Comparison of ENCODE assay signal across 8 cellular contexts in the genomic region with DNA sequence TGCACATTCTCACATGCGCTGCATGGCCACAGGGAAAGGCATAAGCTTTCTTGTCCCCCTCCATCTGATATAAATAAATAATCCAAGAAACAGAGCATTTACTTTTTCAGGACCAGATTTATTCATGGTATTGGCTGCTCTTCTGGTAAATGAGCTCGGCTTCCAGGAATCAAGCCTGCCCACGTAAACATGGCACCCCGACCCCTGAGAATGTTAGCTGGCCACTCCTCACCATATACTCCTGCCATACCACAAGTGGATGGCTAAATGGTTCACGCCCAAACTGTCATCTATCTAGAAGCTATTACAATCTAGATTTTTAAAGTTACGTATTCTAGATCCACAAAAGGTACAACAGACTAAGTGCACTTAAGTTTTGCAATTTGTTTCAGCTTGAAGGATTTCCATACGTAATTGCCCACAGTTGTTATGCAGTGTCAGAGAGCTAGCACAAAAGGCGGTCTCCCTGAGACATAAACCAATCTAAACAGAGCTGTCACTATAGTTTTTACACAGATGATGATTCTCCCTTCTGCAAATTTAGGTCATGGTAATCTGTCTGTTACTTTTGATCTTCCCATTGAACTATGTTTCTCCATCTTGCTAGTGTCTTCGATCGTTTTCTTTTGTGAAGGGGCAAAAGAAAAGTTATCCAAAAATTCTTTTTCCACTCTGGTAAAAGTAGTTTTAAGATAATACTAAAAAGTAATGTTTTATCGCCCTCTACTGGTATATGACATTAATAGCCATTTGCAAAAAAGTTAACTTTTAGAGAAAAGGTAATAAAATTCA. TPM values are rescaled to one million over a fixed set of nuclear protein-coding genes. Genes with fewer than 3 reads are reported as not detected.
DNase-seq lines count a peak whose midpoint lies in the region; ATAC-seq and TF ChIP-seq lines count a peak whose summit lies in the region.

No MANE protein-coding gene starts in this region.

- H3K27ac ChIP-seq in Peyer's patch (no peak overlapping the region), esophagus muscularis mucosa (replicated peaks in 1 of 4) (no peak overlapping the region), prostate gland (no peak overlapping the region)

- ATAC-seq in HG02610 (IDR thresholded peaks at IDR 0.05; ENCODE audit: unreplicated experiment) = no peak
- no peak for ATAC-seq in HG02840 (IDR thresholded peaks at IDR 0.05; ENCODE audit: low FRiP score, unreplicated experiment)

- TF ChIP-seq CTCF in GM20000 (IDR thresholded peaks at IDR 0.05; ENCODE audit: extremely low read depth, missing control alignments) (peak; percentile 14), Peyer's patch (IDR thresholded peaks at IDR 0.05) (peak; percentile 54 to 76 (median 63)), esophagus muscularis mucosa (IDR thresholded peaks at IDR 0.05) (peak; percentile 56 to 78 (median 70)), prostate gland (IDR thresholded peaks at IDR 0.05) (peak; percentile 19 to 80 (median 62))

- 47% methylated on average over 11 of the region's 11 CpGs for WGBS in esophagus muscularis mucosa
- 56% methylated on average over 11 of the region's 11 CpGs for WGBS in prostate gland

- DNase-seq in AG08395 (ENCODE audit: low spot score) (peak; percentile 35), GM20000 (ENCODE audit: low spot score) (no peak), Peyer's patch (no peak), esophagus muscularis mucosa (ENCODE audit: extremely low spot score) (no peak), prostate gland (ENCODE audit: low spot score) (no peak), cortex of kidney (lab: John Stamatoyannopoulos, UW) (no peak)

- H3K4me3 ChIP-seq in Peyer's patch (no peak overlapping the region), esophagus muscularis mucosa (no peak overlapping the region), prostate gland (no peak overlapping the region)

- TF ChIP-seq POLR2A in Peyer's patch (IDR thresholded peaks at IDR 0.05) (no peak), esophagus muscularis mucosa (IDR thresholded peaks at IDR 0.05; ENCODE audit: low read depth) (no peak), prostate gland (IDR thresholded peaks at IDR 0.05) (no peak)

- no peak for TF ChIP-seq EP300 in esophagus muscularis mucosa (IDR thresholded peaks at IDR 0.05)

- H3K27me3 ChIP-seq in Peyer's patch (no peaks in the 10 kb centered on the region), esophagus muscularis mucosa (no peaks in the 10 kb centered on the region), prostate gland (replicated peaks; ENCODE audit: insufficient read depth) (no peaks in the 10 kb centered on the region)

- H3K4me1 ChIP-seq in Peyer's patch = no peaks in the 10 kb centered on the region
- peaks cover 11 to 24% (median 23%) of the 10 kb centered on the region in 4 donors for H3K4me1 ChIP-seq in esophagus muscularis mucosa
- no peaks in the 10 kb centered on the region for H3K4me1 ChIP-seq in prostate gland (replicated peaks)

- H3K9me3 ChIP-seq in Peyer's patch (no peaks in the 10 kb centered on the region), esophagus muscularis mucosa (no peaks in the 10 kb centered on the region), prostate gland (no peaks in the 10 kb centered on the region)

- H3K36me3 ChIP-seq in Peyer's patch = no peaks in the 10 kb centered on the region
- no peaks in the 10 kb centered on the region for H3K36me3 ChIP-seq in esophagus muscularis mucosa
- H3K36me3 ChIP-seq in prostate gland = no peaks in the 10 kb centered on the region

- intact Hi-C loops in esophagus muscularis mucosa (cut with DNase I) = loop anchor here (2.0 to 10.0 kb wide), 4 partner anchors 614 to 1000 kb away; no protein-coding TSS in a partner anchor
- intact Hi-C loops in prostate gland (cut with DNase I) = loop anchor here (2.0 to 5.0 kb wide), 3 partner anchors 610 to 996 kb away; no protein-coding TSS in a partner anchor

RNA-seq across cellular contexts. Expression of a gene that starts 16.2 kb away (rescaled TPM):
- total RNA-seq in Peyer's patch (10 to 100 TPM; 22.2 to 32.2 (median 26.8) TPM), esophagus muscularis mucosa (10 to 100 TPM; 65.6 to 87.4 (median 78.5) TPM), prostate gland (10 to 100 TPM; 23.5 to 46.1 TPM)

Comparison
In these comparisons a context has a peak if more than half of its experiments do, and no peak if none do; other contexts are left out.
1. CTCF ChIP-seq: peak in every context shown above with its lines; median percentile 70 in esophagus muscularis mucosa; 63 in Peyer's patch; 62 in prostate gland; 14 in GM20000.